Comparison of ENCODE assay signal across 2 cellular contexts in genomic region chr17:45382226-45382625, GRCh38.
TF ChIP-seq lines count a peak whose summit lies in the region.

No MANE protein-coding gene starts in this region.

TF ChIP-seq in A549, 52 proteins besides CTCF, POLR2A, EP300 and RAD21 (continued from another document):
- TF ChIP-seq, protein P1, sequence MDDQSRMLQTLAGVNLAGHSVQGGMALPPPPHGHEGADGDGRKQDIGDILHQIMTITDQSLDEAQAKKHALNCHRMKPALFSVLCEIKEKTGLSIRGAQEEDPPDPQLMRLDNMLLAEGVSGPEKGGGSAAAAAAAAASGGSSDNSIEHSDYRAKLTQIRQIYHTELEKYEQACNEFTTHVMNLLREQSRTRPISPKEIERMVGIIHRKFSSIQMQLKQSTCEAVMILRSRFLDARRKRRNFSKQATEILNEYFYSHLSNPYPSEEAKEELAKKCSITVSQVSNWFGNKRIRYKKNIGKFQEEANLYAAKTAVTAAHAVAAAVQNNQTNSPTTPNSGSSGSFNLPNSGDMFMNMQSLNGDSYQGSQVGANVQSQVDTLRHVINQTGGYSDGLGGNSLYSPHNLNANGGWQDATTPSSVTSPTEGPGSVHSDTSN (IDR thresholded peaks at IDR 0.05): no peak
- no peak for TF ChIP-seq JUNB (IDR thresholded peaks at IDR 0.05)
- no peak for TF ChIP-seq ZSCAN20 (CRISPR knock-in tag; IDR thresholded peaks at IDR 0.05)
- TF ChIP-seq JUN (IDR thresholded peaks at IDR 0.05): no peak
- no peak for TF ChIP-seq CBX2 (IDR thresholded peaks at IDR 0.05; ENCODE audit: borderline replicate concordance, low read depth)
- no peak for TF ChIP-seq USF2 (IDR thresholded peaks at IDR 0.05)
- no peak for TF ChIP-seq MAX (IDR thresholded peaks at IDR 0.05)

TF ChIP-seq in GM12878, 131 proteins besides CTCF, POLR2A, EP300 and RAD21 (continued from another document):
- TF ChIP-seq NR2C2 (IDR thresholded peaks at IDR 0.05; ENCODE audit: borderline replicate concordance, control insufficient read depth, insufficient read length, low read depth): no peak
- TF ChIP-seq FOXK2 (IDR thresholded peaks at IDR 0.05): no peak
- no peak for TF ChIP-seq CBFB (IDR thresholded peaks at IDR 0.05; ENCODE audit: low read depth)
